Comparison of ENCODE assay signal across 27 cellular contexts in the genomic region with DNA sequence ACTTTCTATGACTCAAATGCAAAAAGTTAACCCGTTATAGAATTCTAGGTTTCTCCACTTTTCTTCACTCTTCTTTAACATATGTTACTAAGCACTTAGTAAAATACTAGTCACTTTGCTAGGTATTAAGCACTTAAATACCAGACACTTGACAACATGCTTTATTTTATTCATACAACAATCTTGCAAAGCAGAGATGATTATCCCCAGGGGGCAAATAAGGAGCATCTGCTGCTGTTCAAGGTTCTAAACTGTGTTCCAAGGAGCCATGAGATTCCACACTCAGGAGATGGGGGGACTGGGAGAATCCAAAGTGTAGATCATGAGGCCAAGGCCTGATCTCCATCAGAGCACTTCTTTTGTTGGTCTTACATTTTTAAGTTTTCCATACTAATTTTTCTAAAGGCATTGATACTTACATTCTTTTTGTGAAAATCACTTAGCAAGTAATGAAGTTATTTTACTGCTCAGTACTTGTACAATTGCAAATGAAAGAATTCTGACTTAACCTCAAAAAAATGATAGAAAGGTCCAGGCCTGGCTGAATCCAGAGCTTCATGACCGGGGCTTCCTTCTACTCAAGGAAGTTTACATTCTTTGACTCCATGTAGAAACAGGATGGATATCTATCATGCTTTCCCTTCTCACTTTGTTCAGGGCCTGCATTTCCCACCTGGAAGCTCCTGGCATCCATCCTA.
DNase-seq lines count a peak whose midpoint lies in the region; ATAC-seq and TF ChIP-seq lines count a peak whose summit lies in the region.
"Had no signal": no experiment of that assay in that cellular context is flagged by ENCODE, and none has a peak within 500 bp of the region (broad histone marks: within the 10 kb centered on the region; RNA-seq: fewer than 3 reads in every experiment).

No MANE protein-coding gene starts in this region.

- H3K79me2 ChIP-seq in osteoblast (ENCODE audit: insufficient read depth, low read length) (no peaks in the 10 kb centered on the region), SK-N-SH (ENCODE audit: insufficient read depth) (no peaks in the 10 kb centered on the region)

- H2AFZ ChIP-seq in osteoblast (ENCODE audit: low read length) = peak overlapping the region; percentile 11
- H2AFZ ChIP-seq in SK-N-SH (ENCODE audit: low read depth) = no peak overlapping the region

- H3F3A ChIP-seq in SK-N-SH (replicated peaks; ENCODE audit: insufficient read depth) = no peaks in the 10 kb centered on the region

- H3K27ac ChIP-seq in osteoblast (ENCODE audit: low read depth, low read length) (peak overlapping the region; percentile 38), SK-N-SH (ENCODE audit: low read depth in 2 of 2, low read length in 1 of 2) (no peak overlapping the region)
- H3K27ac ChIP-seq: 22Rv1, HL-60, SJCRH30 had no signal

- CTCF ChIA-PET in SK-N-SH (lab: Yijun Ruan, JAX) = interaction anchor here (0.6 to 1.6 kb wide), 2 partner anchors 20 to 228 kb away, joined by 3 to 4 read pairs; no protein-coding TSS in a partner anchor

- H3K9ac ChIP-seq in SK-N-SH = no peak overlapping the region
- H3K9ac ChIP-seq: BLaER1 treated with 17β-estradiol and CSF1 and Interleukin-3, amounts not matched to agents 10 nM and 100 nM had no signal

- WGBS in SK-N-SH (ENCODE audit: low lambda C conversion rate) = 30% methylated on average over 2 of the region's 2 CpGs

- H3K4me2 ChIP-seq in osteoblast (ENCODE audit: insufficient read depth, low read length) (no peak overlapping the region), SK-N-SH (no peak overlapping the region)

- DNase-seq in NCI-H82 (lab: John Stamatoyannopoulos, UW) (peak; percentile 11), NCI-H82 treated with DMSO at 0.1 percent for 48 hours (lab: John Stamatoyannopoulos, UW; ENCODE audit: unreplicated experiment) (no peak), GM04503 (ENCODE audit: low read depth) (peak; percentile 57), NCI-H524 treated with DMSO at 0.1 percent for 48 hours (lab: John Stamatoyannopoulos, UW) (peak; percentile 76), osteoblast (ENCODE audit: insufficient read length, low spot score, missing footprints) (no peak), SK-N-SH (no peak), T-helper 1 cell (no peak)
- DNase-seq: ACHN; AML-193; CD4-positive, alpha-beta memory T cell; COR-L47; GF-D8; H7; NCI-H1092; NCI-H1417 treated with DMSO at 0.1 percent for 48 hours; NCI-H1694 treated with DMSO at 0.1 percent for 48 hours; NCI-H2081; NCI-H226; NCI-H510A; NCI-H748 treated with DMSO at 0.1 percent for 48 hours; NK-92 treated with Interleukin-12 subunit alpha and Interleukin-12 subunit beta, amount 100 ng/mL, for 24 hours; PC-3; SJCRH30 had no signal

- no peaks in the 10 kb centered on the region for H3K9me3 ChIP-seq in osteoblast (ENCODE audit: low read depth, low read length)
- no peaks in the 10 kb centered on the region for H3K9me3 ChIP-seq in SK-N-SH
- H3K9me3 ChIP-seq: SJCRH30 had no signal

- no peaks in the 10 kb centered on the region for H3K36me3 ChIP-seq in osteoblast (ENCODE audit: insufficient read depth, low read length)
- no peaks in the 10 kb centered on the region for H3K36me3 ChIP-seq in SK-N-SH (replicated peaks in 1 of 2; ENCODE audit: control insufficient read depth in 1 of 2, insufficient read depth in 2 of 2, low read length in 1 of 2)
- H3K36me3 ChIP-seq: SJCRH30 had no signal

- no peak for TF ChIP-seq RAD21 in SK-N-SH (IDR thresholded peaks at IDR 0.05; ENCODE audit: low read length)

- no peak for TF ChIP-seq CTCF in osteoblast (IDR thresholded peaks at IDR 0.05; ENCODE audit: extremely low read depth, low read depth, low read length)
- TF ChIP-seq CTCF in SK-N-SH (IDR thresholded peaks at IDR 0.05) = no peak

- H3K4me3 ChIP-seq in osteoblast (ENCODE audit: insufficient read depth, low read length) (no peak overlapping the region), SK-N-SH (ENCODE audit: low read depth in 2 of 2, low read length in 1 of 2) (no peak overlapping the region)
- H3K4me3 ChIP-seq: BLaER1 treated with 17β-estradiol and CSF1 and Interleukin-3, amounts not matched to agents 10 nM and 100 nM; SJCRH30 had no signal

- no peak for TF ChIP-seq EP300 in SK-N-SH (IDR thresholded peaks at IDR 0.05; ENCODE audit: borderline replicate concordance in 1 of 2, low read depth in 1 of 2, low read length in 1 of 2)

- H3K4me1 ChIP-seq in osteoblast (ENCODE audit: insufficient read depth, low read length) (peaks cover 15% of the 10 kb centered on the region), SK-N-SH (ENCODE audit: control insufficient read depth in 1 of 2, insufficient read depth in 2 of 2, low read depth in 1 of 2, low read length in 1 of 2) (no peaks in the 10 kb centered on the region; a peak in 1 of 4 replicates)
- H3K4me1 ChIP-seq: SJCRH30 had no signal

- no peaks in the 10 kb centered on the region for H3K27me3 ChIP-seq in osteoblast (ENCODE audit: insufficient read depth, low read length)
- no peaks in the 10 kb centered on the region for H3K27me3 ChIP-seq in SK-N-SH (ENCODE audit: insufficient read depth)
- H3K27me3 ChIP-seq: BLaER1 treated with 17β-estradiol and CSF1 and Interleukin-3, amounts not matched to agents 10 nM and 100 nM; SJCRH30 had no signal

- no peak for ATAC-seq in HG02852 (IDR thresholded peaks at IDR 0.05; ENCODE audit: unreplicated experiment)
- ATAC-seq: PC-3 had no signal

- no peaks in the 10 kb centered on the region for H4K20me1 ChIP-seq in osteoblast (ENCODE audit: insufficient read depth, low read length)
- H4K20me1 ChIP-seq in SK-N-SH (ENCODE audit: insufficient read depth) = no peaks in the 10 kb centered on the region
- H4K20me1 ChIP-seq: BLaER1 treated with 17β-estradiol and CSF1 and Interleukin-3, amounts not matched to agents 10 nM and 100 nM had no signal

- POLR2A ChIA-PET in SK-N-SH (lab: Yijun Ruan, JAX) = no interaction called here

- no peaks in the 10 kb centered on the region for H3K9me2 ChIP-seq in SK-N-SH

TF ChIP-seq in SK-N-SH, 30 proteins besides CTCF, POLR2A, EP300 and RAD21:
- TF ChIP-seq SIN3A (IDR thresholded peaks at IDR 0.05; ENCODE audit: borderline replicate concordance, low read depth, low read length) (no peak), GABPA (IDR thresholded peaks at IDR 0.05; ENCODE audit: low read depth) (no peak), MXI1 (IDR thresholded peaks at IDR 0.05; ENCODE audit: low read depth, low read length) (no peak), RXRA (IDR thresholded peaks at IDR 0.05; ENCODE audit: borderline replicate concordance, low read depth) (no peak), EZH2phosphoT487 (IDR thresholded peaks at IDR 0.05; ENCODE audit: borderline replicate concordance, low read depth) (no peak)

Comparison
In these comparisons a context has a peak if more than half of its experiments do, and no peak if none do; other contexts are left out.
1. DNase-seq: peak in NCI-H82 (single experiment), GM04503 (single experiment) and NCI-H524 treated with DMSO at 0.1 percent for 48 hours (single experiment); none in NCI-H82 treated with DMSO at 0.1 percent for 48 hours (single experiment), osteoblast (single experiment), SK-N-SH (single experiment) and T-helper 1 cell (0 of 5).